ENCODE assay signal across 9 cellular contexts in genomic region chr7:112481833-112482669, GRCh38. TPM values are rescaled to one million over a fixed set of nuclear protein-coding genes. Genes with fewer than 3 reads are reported as not detected.
DNase-seq lines count a peak whose midpoint lies in the region; ATAC-seq, FAIRE-seq and TF ChIP-seq lines count a peak whose summit lies in the region.
"Had no signal": no experiment of that assay in that cellular context is flagged by ENCODE, and none has a peak within 500 bp of the region (broad histone marks: within the 10 kb centered on the region; RNA-seq: fewer than 3 reads in every experiment).

No MANE protein-coding gene starts in this region.

- no peaks in the 10 kb centered on the region for H3K9me3 Mint-ChIP-seq in astrocyte (ENCODE audit: unreplicated experiment)
- H3K9me3 Mint-ChIP-seq in stimulated activated memory B cell treated with anti-CD40 and anti-IgM and Interleukin-4, amounts not matched to agents 10 μg/mL and 1 μg/mL and 100 μg/mL, for 72 hours = no peaks in the 10 kb centered on the region

- in situ Hi-C loops in transverse colon (cut with MboI; ENCODE audit: low pct_ligation_motif_present in 1 of 4, low pct_unique_long_range_greater_than_20kb in 1 of 4, low sequenced_read_pairs in 3 of 4) = no loop called here

- no peak for TF ChIP-seq EP300 in transverse colon (IDR thresholded peaks at IDR 0.05; ENCODE audit: low read depth)

- no peak for ATAC-seq in stimulated activated memory B cell treated with anti-CD40 and anti-IgM and Interleukin-4, amounts not matched to agents 10 μg/mL and 1 μg/mL and 100 μg/mL, for 72 hours

- WGBS in transverse colon (ENCODE audit: low coverage in 1 of 2), 2 donors = 57 to 74% methylated on average over 3 of the region's 3 CpGs

- H3K27ac ChIP-seq in astrocyte (ENCODE audit: low read depth, low read length) = peak overlapping the region; percentile 62
- peak overlapping the region; percentile 53 to 70 (median 68) for H3K27ac ChIP-seq in transverse colon

- FAIRE-seq in astrocyte (lab: Jason Lieb, UNC) = peak; percentile 92
- FAIRE-seq in GM19239 (lab: Jason Lieb, UNC) = no peak

- H3K36me3 Mint-ChIP-seq in astrocyte (ENCODE audit: low read depth, unreplicated experiment) = peaks cover 5% of the 10 kb centered on the region
- H3K36me3 Mint-ChIP-seq in stimulated activated memory B cell treated with anti-CD40 and anti-IgM and Interleukin-4, amounts not matched to agents 10 μg/mL and 1 μg/mL and 100 μg/mL, for 72 hours = peaks cover 28% of the 10 kb centered on the region

- H3K4me1 ChIP-seq in astrocyte (ENCODE audit: insufficient read depth, low read length) (peaks cover 38% of the 10 kb centered on the region), transverse colon (peaks cover 2 to 40% (median 7%) of the 10 kb centered on the region in 4 donors)

- H3K4me3 Mint-ChIP-seq in astrocyte (ENCODE audit: unreplicated experiment) = no peak overlapping the region
- H3K4me3 Mint-ChIP-seq in stimulated activated memory B cell treated with anti-CD40 and anti-IgM and Interleukin-4, amounts not matched to agents 10 μg/mL and 1 μg/mL and 100 μg/mL, for 72 hours = no peak overlapping the region

- DNase-seq in HT-29 (ENCODE audit: low spot score) (peak; percentile 41), astrocyte (ENCODE audit: low read depth) (peak; percentile 92), iPS-NIHi7 (ENCODE audit: extremely low spot score) (peak; percentile 48), transverse colon (peak; percentile 29), GM19239 (ENCODE audit: insufficient read length, low spot score) (no peak), NCI-H187 treated with DMSO at 0.1 percent for 48 hours (lab: John Stamatoyannopoulos, UW) (no peak)
- DNase-seq in stimulated activated CD4-positive, alpha-beta T cell treated with anti-CD3 and anti-CD28 coated beads, Interleukin-2, amount 100 ng/mL, for 24 hours = no peak
- DNase-seq: central memory CD4-positive, alpha-beta T cell had no signal

- intact Hi-C loops in transverse colon (cut with DNase I; ENCODE audit: low total_unique reads) = no loop called here

- H3K36me3 ChIP-seq in astrocyte (ENCODE audit: insufficient read depth, low read length) (no peaks in the 10 kb centered on the region), transverse colon (no peaks in the 10 kb centered on the region)

- peaks cover 5% of the 10 kb centered on the region for H3K79me2 ChIP-seq in astrocyte (ENCODE audit: insufficient read depth, low read length)

- peaks cover 48% of the 10 kb centered on the region for H3K4me1 Mint-ChIP-seq in astrocyte (ENCODE audit: low read depth, unreplicated experiment)
- no peaks in the 10 kb centered on the region for H3K4me1 Mint-ChIP-seq in stimulated activated memory B cell treated with anti-CD40 and anti-IgM and Interleukin-4, amounts not matched to agents 10 μg/mL and 1 μg/mL and 100 μg/mL, for 72 hours

- H4K20me1 ChIP-seq in astrocyte (ENCODE audit: insufficient read depth, low read length) = peaks cover 18% of the 10 kb centered on the region

- H3K27ac Mint-ChIP-seq in astrocyte (ENCODE audit: unreplicated experiment) = peak overlapping the region; percentile 95
- H3K27ac Mint-ChIP-seq in stimulated activated memory B cell treated with anti-CD40 and anti-IgM and Interleukin-4, amounts not matched to agents 10 μg/mL and 1 μg/mL and 100 μg/mL, for 72 hours = no peak overlapping the region

- no peak overlapping the region for H2AFZ ChIP-seq in astrocyte (ENCODE audit: low read depth, low read length)

- no peaks in the 10 kb centered on the region for H3K27me3 ChIP-seq in astrocyte (ENCODE audit: insufficient read depth, low read length)
- no peaks in the 10 kb centered on the region for H3K27me3 ChIP-seq in transverse colon

- H3K9ac ChIP-seq in astrocyte (ENCODE audit: low read length) = peak overlapping the region; percentile 15

- no peak for TF ChIP-seq POLR2A in transverse colon (IDR thresholded peaks at IDR 0.05)

- no peak overlapping the region for H3K4me3 ChIP-seq in astrocyte (ENCODE audit: insufficient read depth, low read depth, low read length)
- H3K4me3 ChIP-seq in transverse colon = no peak overlapping the region

- H3K4me2 ChIP-seq in astrocyte (ENCODE audit: low read length) = peak overlapping the region; percentile 48

- H3K27me3 Mint-ChIP-seq in astrocyte (ENCODE audit: low read depth, unreplicated experiment) = no peaks in the 10 kb centered on the region
- H3K27me3 Mint-ChIP-seq in stimulated activated memory B cell treated with anti-CD40 and anti-IgM and Interleukin-4, amounts not matched to agents 10 μg/mL and 1 μg/mL and 100 μg/mL, for 72 hours = no peaks in the 10 kb centered on the region

- H3K9me3 ChIP-seq in astrocyte (ENCODE audit: insufficient read depth, low read depth, low read length) (no peaks in the 10 kb centered on the region), transverse colon (no peaks in the 10 kb centered on the region)

- TF ChIP-seq CTCF in astrocyte (IDR thresholded peaks at IDR 0.05; ENCODE audit: insufficient read depth, low read depth, low read length) = no peak
- no peak for TF ChIP-seq CTCF in transverse colon (IDR thresholded peaks at IDR 0.05)

RNA-seq across cellular contexts. Expression of gene LSMEM1, which starts 1.3 kb away (rescaled TPM):
- 0.39 TPM in 1 of 2 replicates, not detected in the other for total RNA-seq in HT-29 (2014; rRNA removed; shearing (Covaris generic))
- total RNA-seq in astrocyte (3.1 and 3.9 TPM in 2 replicates), transverse colon (1 to 10 TPM in 1 of 4 donors, under 1 TPM in 1, not detected in 2; 0.96 to 4.0 TPM)

RNA-seq across cellular contexts. Expression of gene IFRD1, which starts 31.8 kb away (rescaled TPM):
- 54.8 and 58.9 TPM in 2 replicates for total RNA-seq in HT-29 (2014; rRNA removed; shearing (Covaris generic))
- total RNA-seq in astrocyte = 101 TPM in 2 replicates
- total RNA-seq in transverse colon = 10 to 100 TPM; 23.3 to 92.7 (median 52.0) TPM

Comparison
In these comparisons a context has a peak if more than half of its experiments do, and no peak if none do; other contexts are left out.
1. DNase-seq: peak in HT-29 (single experiment), astrocyte (single experiment), iPS-NIHi7 (single experiment) and transverse colon (single experiment); none in stimulated activated CD4-positive, alpha-beta T cell treated with anti-CD3 and anti-CD28 coated beads, Interleukin-2, amount 100 ng/mL, for 24 hours (0 of 2), GM19239 (single experiment) and NCI-H187 treated with DMSO at 0.1 percent for 48 hours (single experiment).